1 cellular context compared by ENCODE assay signal in the genomic region with DNA sequence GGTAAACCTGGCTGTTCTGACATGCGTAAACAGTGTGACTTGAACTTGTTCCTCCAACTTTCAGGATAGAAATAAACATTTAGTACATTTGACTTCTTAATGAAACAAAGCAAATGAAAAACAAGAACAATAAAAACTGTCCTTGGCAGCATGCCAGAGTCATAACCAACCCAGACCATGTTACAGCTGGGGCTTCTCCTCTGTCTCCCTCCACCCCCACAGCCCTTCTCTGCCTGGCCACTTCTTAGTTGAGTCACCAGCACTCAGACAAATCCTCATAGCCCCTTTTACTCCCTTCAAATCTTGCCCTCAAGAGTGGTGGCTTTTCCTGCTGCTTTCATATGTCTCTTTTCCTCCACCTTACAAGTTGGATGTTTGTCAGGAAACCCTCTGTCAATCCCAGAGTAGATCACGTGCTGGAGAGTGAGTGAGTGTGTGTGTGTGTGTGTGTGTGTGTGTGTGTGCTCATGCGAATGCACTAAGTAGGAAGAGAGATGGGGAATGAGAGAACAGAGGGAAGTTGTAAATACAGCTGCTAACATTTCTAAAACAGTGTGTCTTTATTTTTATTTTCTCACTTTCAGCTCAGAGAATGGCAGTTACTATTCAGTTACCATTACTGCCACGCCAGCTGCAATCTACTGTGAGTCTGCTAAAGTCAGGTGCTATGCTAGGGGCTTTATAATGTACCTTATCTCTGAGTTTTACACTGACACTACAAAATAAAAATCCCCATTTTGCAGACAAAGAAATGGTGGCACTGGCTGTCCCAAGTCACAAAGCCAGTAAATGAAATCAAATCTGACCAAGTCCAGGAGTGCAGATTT.
A peak's percentile ranks its signal among the peaks of the same experiment; 100 is the strongest.
TF ChIP-seq lines count a peak whose summit lies in the region.

No MANE protein-coding gene starts in this region.

TF ChIP-seq in K562, 482 proteins besides CTCF, POLR2A, EP300 and RAD21 (continued from another document):
- TF ChIP-seq, protein P1, sequence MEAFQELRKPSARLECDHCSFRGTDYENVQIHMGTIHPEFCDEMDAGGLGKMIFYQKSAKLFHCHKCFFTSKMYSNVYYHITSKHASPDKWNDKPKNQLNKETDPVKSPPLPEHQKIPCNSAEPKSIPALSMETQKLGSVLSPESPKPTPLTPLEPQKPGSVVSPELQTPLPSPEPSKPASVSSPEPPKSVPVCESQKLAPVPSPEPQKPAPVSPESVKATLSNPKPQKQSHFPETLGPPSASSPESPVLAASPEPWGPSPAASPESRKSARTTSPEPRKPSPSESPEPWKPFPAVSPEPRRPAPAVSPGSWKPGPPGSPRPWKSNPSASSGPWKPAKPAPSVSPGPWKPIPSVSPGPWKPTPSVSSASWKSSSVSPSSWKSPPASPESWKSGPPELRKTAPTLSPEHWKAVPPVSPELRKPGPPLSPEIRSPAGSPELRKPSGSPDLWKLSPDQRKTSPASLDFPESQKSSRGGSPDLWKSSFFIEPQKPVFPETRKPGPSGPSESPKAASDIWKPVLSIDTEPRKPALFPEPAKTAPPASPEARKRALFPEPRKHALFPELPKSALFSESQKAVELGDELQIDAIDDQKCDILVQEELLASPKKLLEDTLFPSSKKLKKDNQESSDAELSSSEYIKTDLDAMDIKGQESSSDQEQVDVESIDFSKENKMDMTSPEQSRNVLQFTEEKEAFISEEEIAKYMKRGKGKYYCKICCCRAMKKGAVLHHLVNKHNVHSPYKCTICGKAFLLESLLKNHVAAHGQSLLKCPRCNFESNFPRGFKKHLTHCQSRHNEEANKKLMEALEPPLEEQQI (IDR thresholded peaks at IDR 0.05), result peak; percentile 76; the same call in 1 of the 2 replicates
- TF ChIP-seq HSF4 (CRISPR knock-in tag; IDR thresholded peaks at IDR 0.05; ENCODE audit: borderline replicate concordance) (no peak), SOX6 (IDR thresholded peaks at IDR 0.05) (no peak; the same call in 1 of the 2 replicates), RBBP5 (IDR thresholded peaks at IDR 0.05; ENCODE audit: borderline replicate concordance, insufficient read depth, low read length, poor library complexity, severe bottlenecking) (no peak), NBN (IDR thresholded peaks at IDR 0.05; ENCODE audit: low read depth) (peak; percentile 76; the same call in 1 of the 2 replicates), TAL1 (IDR thresholded peaks at IDR 0.05) (peak; percentile 19; the same call in 1 of the 2 replicates), EHMT2 (IDR thresholded peaks at IDR 0.05) (peak; percentile 77), FOXK2 (conservative IDR thresholded peaks at IDR 0.05 in 1 of 2, IDR thresholded peaks at IDR 0.05 in 1 of 2; ENCODE audit: low read depth in 2 of 2) (peak in 1 of 2 experiments; percentile 63; a peak in 2 of 4 replicates), FOXA3 (CRISPR knock-in tag; conservative IDR thresholded peaks at IDR 0.05 in 1 of 2, IDR thresholded peaks at IDR 0.05 in 1 of 2) (0 out of 4 replicates have a peak, but pooled peaks of 1 of the 2 experiments have one; percentile 19)
- TF ChIP-seq, protein P2, sequence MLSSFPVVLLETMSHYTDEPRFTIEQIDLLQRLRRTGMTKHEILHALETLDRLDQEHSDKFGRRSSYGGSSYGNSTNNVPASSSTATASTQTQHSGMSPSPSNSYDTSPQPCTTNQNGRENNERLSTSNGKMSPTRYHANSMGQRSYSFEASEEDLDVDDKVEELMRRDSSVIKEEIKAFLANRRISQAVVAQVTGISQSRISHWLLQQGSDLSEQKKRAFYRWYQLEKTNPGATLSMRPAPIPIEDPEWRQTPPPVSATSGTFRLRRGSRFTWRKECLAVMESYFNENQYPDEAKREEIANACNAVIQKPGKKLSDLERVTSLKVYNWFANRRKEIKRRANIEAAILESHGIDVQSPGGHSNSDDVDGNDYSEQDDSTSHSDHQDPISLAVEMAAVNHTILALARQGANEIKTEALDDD (IDR thresholded peaks at IDR 0.05), result peak; percentile 88
- TF ChIP-seq, protein P3, sequence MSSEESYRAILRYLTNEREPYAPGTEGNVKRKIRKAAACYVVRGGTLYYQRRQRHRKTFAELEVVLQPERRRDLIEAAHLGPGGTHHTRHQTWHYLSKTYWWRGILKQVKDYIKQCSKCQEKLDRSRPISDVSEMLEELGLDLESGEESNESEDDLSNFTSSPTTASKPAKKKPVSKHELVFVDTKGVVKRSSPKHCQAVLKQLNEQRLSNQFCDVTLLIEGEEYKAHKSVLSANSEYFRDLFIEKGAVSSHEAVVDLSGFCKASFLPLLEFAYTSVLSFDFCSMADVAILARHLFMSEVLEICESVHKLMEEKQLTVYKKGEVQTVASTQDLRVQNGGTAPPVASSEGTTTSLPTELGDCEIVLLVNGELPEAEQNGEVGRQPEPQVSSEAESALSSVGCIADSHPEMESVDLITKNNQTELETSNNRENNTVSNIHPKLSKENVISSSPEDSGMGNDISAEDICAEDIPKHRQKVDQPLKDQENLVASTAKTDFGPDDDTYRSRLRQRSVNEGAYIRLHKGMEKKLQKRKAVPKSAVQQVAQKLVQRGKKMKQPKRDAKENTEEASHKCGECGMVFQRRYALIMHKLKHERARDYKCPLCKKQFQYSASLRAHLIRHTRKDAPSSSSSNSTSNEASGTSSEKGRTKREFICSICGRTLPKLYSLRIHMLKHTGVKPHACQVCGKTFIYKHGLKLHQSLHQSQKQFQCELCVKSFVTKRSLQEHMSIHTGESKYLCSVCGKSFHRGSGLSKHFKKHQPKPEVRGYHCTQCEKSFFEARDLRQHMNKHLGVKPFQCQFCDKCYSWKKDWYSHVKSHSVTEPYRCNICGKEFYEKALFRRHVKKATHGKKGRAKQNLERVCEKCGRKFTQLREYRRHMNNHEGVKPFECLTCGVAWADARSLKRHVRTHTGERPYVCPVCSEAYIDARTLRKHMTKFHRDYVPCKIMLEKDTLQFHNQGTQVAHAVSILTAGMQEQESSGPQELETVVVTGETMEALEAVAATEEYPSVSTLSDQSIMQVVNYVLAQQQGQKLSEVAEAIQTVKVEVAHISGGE (CRISPR knock-in tag; IDR thresholded peaks at IDR 0.05), result no peak
- TF ChIP-seq, protein P4, sequence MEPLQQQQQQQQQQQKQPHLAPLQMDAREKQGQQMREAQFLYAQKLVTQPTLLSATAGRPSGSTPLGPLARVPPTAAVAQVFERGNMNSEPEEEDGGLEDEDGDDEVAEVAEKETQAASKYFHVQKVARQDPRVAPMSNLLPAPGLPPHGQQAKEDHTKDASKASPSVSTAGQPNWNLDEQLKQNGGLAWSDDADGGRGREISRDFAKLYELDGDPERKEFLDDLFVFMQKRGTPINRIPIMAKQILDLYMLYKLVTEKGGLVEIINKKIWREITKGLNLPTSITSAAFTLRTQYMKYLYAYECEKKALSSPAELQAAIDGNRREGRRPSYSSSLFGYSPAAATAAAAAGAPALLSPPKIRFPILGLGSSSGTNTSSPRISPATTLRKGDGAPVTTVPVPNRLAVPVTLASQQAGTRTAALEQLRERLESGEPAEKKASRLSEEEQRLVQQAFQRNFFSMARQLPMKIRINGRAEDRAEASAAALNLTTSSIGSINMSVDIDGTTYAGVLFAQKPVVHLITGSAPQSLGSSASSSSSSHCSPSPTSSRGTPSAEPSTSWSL (CRISPR knock-in tag; IDR thresholded peaks at IDR 0.05; ENCODE audit: borderline replicate concordance), result no peak
- TF ChIP-seq, protein P5, sequence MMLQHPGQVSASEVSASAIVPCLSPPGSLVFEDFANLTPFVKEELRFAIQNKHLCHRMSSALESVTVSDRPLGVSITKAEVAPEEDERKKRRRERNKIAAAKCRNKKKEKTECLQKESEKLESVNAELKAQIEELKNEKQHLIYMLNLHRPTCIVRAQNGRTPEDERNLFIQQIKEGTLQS (IDR thresholded peaks at IDR 0.05), result peak; percentile 72
- TF ChIP-seq, protein P5 (CRISPR knock-in tag; conservative IDR thresholded peaks at IDR 0.05), result no peak
